ENCODE assay signal across 8 cellular contexts in the genomic region with DNA sequence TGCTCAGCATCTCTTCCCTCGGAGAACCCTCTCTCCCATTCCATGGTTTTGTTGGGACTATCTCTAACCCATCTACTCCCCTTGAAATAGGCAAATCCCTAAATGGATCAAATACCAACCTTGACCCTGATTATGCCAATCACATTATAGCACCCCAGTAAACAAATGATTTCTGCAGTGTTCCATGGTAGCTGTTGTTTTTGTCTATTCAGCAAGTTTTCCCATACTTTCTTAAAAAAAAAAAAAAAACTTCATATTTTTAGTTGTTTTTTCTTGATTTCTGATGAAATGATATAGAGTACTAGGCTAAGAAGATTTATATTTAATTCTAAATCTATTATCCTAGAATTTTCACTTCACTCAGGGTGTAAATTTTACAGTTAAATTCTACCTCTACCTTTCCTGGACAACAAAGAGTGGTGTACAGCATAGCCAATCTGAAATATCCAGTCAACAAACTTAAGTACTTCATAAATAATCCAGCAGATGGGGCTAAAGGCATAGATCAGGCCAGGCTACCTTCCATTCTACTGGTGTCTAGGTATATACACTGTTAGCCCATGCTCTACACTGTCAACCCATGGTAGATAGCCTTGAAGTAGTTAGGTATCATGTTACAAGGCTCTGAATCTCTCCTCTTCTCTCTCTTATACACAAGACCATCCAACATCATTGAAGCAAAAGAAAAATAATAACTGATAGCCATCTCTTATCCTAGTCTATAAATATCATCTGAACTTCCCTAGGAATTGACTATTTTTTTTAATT.
DNase-seq lines count a peak whose midpoint lies in the region; ATAC-seq and TF ChIP-seq lines count a peak whose summit lies in the region.

No MANE protein-coding gene starts in this region.

- H3K4me3 Mint-ChIP-seq in activated B cell treated with CpG ODN at 0.5 μM for 24 hours: no peak overlapping the region

- intact Hi-C loops in activated B cell treated with CpG ODN at 0.5 μM for 24 hours (cut with micrococcal nuclease): loop anchor here (1.0 to 10.0 kb wide), 10 partner anchors 142 to 1403 kb away; partner anchors contain the start of genes EEA1, MRPL42 and SOCS2

- ATAC-seq in GM21360 (IDR thresholded peaks at IDR 0.05; ENCODE audit: unreplicated experiment) (peak; percentile 96), HG03469 (IDR thresholded peaks at IDR 0.05; ENCODE audit: unreplicated experiment) (peak; percentile 90), activated B cell treated with CpG ODN at 0.5 μM for 24 hours (ENCODE audit: low read depth) (peak; percentile 98)

- no peaks in the 10 kb centered on the region for H3K9me3 Mint-ChIP-seq in activated B cell treated with CpG ODN at 0.5 μM for 24 hours

- no peak overlapping the region for H3K27ac Mint-ChIP-seq in activated B cell treated with CpG ODN at 0.5 μM for 24 hours

- H3K36me3 Mint-ChIP-seq in activated B cell treated with CpG ODN at 0.5 μM for 24 hours (ENCODE audit: low read depth): peaks cover 36% of the 10 kb centered on the region

- TF ChIP-seq CTCF in activated B cell treated with CpG ODN at 0.5 μM for 24 hours (IDR thresholded peaks at IDR 0.05): no peak

- CTCF ChIA-PET in activated B cell treated with CpG ODN at 0.5 μM for 24 hours (lab: Charles Lee): interaction anchor here (0.6 to 4.4 kb wide), 12 partner anchors 11 to 1317 kb away, joined by 3 to 34 read pairs (median 5); no protein-coding TSS in a partner anchor

- POLR2A ChIA-PET in activated B cell treated with CpG ODN at 0.5 μM for 24 hours (lab: Charles Lee): no interaction called here

- H3K4me1 Mint-ChIP-seq in activated B cell treated with CpG ODN at 0.5 μM for 24 hours: no peaks in the 10 kb centered on the region

- no peaks in the 10 kb centered on the region for H3K27me3 Mint-ChIP-seq in activated B cell treated with CpG ODN at 0.5 μM for 24 hours

- peak; percentile 23 for DNase-seq in activated CD4-positive, alpha-beta T cell treated with anti-CD3 and anti-CD28 coated beads for 48 hours
- no peak for DNase-seq in activated CD4-positive, alpha-beta T cell treated with anti-CD3 and anti-CD28 coated beads, Interleukin-2, amount 50 U/mL, for 48 hours
- DNase-seq in NCI-H446 (lab: John Stamatoyannopoulos, UW): peak; percentile 44 to 77
- DNase-seq in activated B cell treated with CpG ODN at 0.5 μM for 24 hours: no peak
- DNase-seq in glomerular visceral epithelial cell (ENCODE audit: extremely low spot score): peak; percentile 74
- DNase-seq in pulmonary artery endothelial cell (ENCODE audit: low read depth, low spot score): peak; percentile 46

Comparison
In these comparisons a context has a peak if more than half of its experiments do, and no peak if none do; other contexts are left out.
1. DNase-seq: peak in activated CD4-positive, alpha-beta T cell treated with anti-CD3 and anti-CD28 coated beads for 48 hours (single experiment), NCI-H446 (2 of 2), glomerular visceral epithelial cell (single experiment) and pulmonary artery endothelial cell (single experiment); none in activated CD4-positive, alpha-beta T cell treated with anti-CD3 and anti-CD28 coated beads, Interleukin-2, amount 50 U/mL, for 48 hours (0 of 2) and activated B cell treated with CpG ODN at 0.5 μM for 24 hours (single experiment).
2. Peak in every context shown above with its lines, with median percentiles within 50 percentile points of each other: ATAC-seq.